ENCODE assay signal across 8 cellular contexts in the genomic region with DNA sequence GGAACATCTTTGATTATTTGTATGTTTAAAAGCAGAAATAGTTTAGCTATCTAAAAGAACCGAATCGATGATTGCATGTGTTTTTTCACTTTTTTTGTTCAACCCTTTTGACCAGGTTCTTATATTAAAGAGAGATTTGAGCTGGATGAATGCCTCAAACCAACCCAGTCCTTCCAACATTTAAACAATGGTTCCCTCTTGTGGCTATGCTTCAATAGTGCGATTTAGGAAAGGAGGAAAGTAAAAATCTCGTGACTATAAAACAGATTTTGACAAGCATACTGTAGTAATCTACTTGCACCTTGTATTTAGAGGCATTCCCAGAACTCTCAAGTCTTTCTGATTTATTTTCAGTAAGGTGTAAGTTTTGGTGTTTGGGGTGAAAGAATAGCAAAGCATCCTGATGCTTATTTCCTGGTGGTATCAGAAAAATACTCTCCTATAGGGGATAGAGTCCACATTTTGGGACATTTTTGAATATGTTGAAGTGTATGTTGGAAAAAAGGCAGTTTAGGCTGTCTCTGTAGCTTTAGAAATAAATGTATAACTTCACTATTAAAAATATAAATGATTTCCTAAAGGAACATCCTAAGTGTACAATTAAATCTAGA.
DNase-seq lines count a peak whose midpoint lies in the region; ATAC-seq and TF ChIP-seq lines count a peak whose summit lies in the region.

No MANE protein-coding gene starts in this region.

- H2AFZ ChIP-seq in PC-3 (ENCODE audit: low read length) (no peak overlapping the region; the same call in 1 of the 2 replicates), parathyroid adenoma (peak overlapping the region; percentile 14)

- CTCF ChIA-PET in PC-3 (lab: Charles Lee) = interaction anchor here (0.6 to 1.6 kb wide), 3 partner anchors 141 to 1409 kb away, joined by 3 to 6 read pairs (median 4); no protein-coding TSS in a partner anchor

- no peaks in the 10 kb centered on the region for H3K36me3 ChIP-seq in PC-3 (ENCODE audit: low read depth, low read length)
- no peaks in the 10 kb centered on the region for H3K36me3 ChIP-seq in endocrine pancreas (ENCODE audit: control insufficient read depth, insufficient read depth, low read length)
- no peaks in the 10 kb centered on the region for H3K36me3 ChIP-seq in parathyroid adenoma (ENCODE audit: control insufficient read depth, insufficient read depth, low read length)

- POLR2A ChIA-PET in PC-3 (lab: Charles Lee; ENCODE audit: unreplicated experiment) = no interaction called here

- intact Hi-C loops in PC-3 (cut with micrococcal nuclease) = loop anchor here (1.0 to 10.0 kb wide), 8 partner anchors 100 to 1556 kb away; no protein-coding TSS in a partner anchor

- H3K9me3 ChIP-seq in PC-3 (ENCODE audit: low read length) (no peaks in the 10 kb centered on the region), endocrine pancreas (ENCODE audit: control insufficient read depth, low read length) (no peaks in the 10 kb centered on the region), parathyroid adenoma (ENCODE audit: control insufficient read depth, low read length) (no peaks in the 10 kb centered on the region)

- no TSS peak for BruUV-seq in PC-3 (replicated peaks; lab: Mats Ljungman, UMichigan)

- H3K4me1 ChIP-seq in PC-3 (ENCODE audit: insufficient read depth, low read length) (peaks cover 13% of the 10 kb centered on the region), endocrine pancreas (ENCODE audit: control insufficient read depth, insufficient read depth, low read length) (peaks cover 10% of the 10 kb centered on the region), parathyroid adenoma (no peaks in the 10 kb centered on the region)

- H3K9ac ChIP-seq in PC-3 (ENCODE audit: low read length) (no peak overlapping the region), endocrine pancreas (ENCODE audit: control insufficient read depth, insufficient read depth, low read length) (no peak overlapping the region), parathyroid adenoma (no peak overlapping the region)

- H3K79me2 ChIP-seq in PC-3 (ENCODE audit: low read length) (no peaks in the 10 kb centered on the region), parathyroid adenoma (no peaks in the 10 kb centered on the region)

- H3K27me3 ChIP-seq in PC-3 (ENCODE audit: low read length) = no peaks in the 10 kb centered on the region
- no peaks in the 10 kb centered on the region for H3K27me3 ChIP-seq in endocrine pancreas (ENCODE audit: control insufficient read depth, insufficient read depth, low read length)
- no peaks in the 10 kb centered on the region for H3K27me3 ChIP-seq in parathyroid adenoma (ENCODE audit: control insufficient read depth, insufficient read depth, low read length)

- ATAC-seq in PC-3 (peak; percentile 76), GM19452 (IDR thresholded peaks at IDR 0.05; ENCODE audit: unreplicated experiment) (no peak), HG03025 (IDR thresholded peaks at IDR 0.05; ENCODE audit: low FRiP score, unreplicated experiment) (no peak)

- TF ChIP-seq CTCF in PC-3 (conservative IDR thresholded peaks at IDR 0.05; ENCODE audit: low read depth, low read length) = peak; percentile 94
- peak; percentile 22 for TF ChIP-seq CTCF in parathyroid adenoma (IDR thresholded peaks at IDR 0.05)

- peak overlapping the region; percentile 32 for H3K4me3 ChIP-seq in PC-3 (ENCODE audit: low read length)
- peak overlapping the region; percentile 70 for H3K4me3 ChIP-seq in endocrine pancreas (ENCODE audit: control insufficient read depth, insufficient read depth, low read length)
- H3K4me3 ChIP-seq in parathyroid adenoma (ENCODE audit: low read depth, low read length) = no peak overlapping the region

- in situ Hi-C loops in G401 (cut with HindIII; ENCODE audit: low sequenced_read_pairs) = no loop called here

- H3K27ac ChIP-seq in PC-3 (ENCODE audit: low read length) = peak overlapping the region; percentile 27
- no peak overlapping the region for H3K27ac ChIP-seq in parathyroid adenoma

- H3K4me2 ChIP-seq in PC-3 (ENCODE audit: low read length) = peak overlapping the region; percentile 66
- H3K4me2 ChIP-seq in parathyroid adenoma (ENCODE audit: low read length) = no peak overlapping the region

- peak; percentile 65 for DNase-seq in G401 (ENCODE audit: low spot score)
- DNase-seq in KG1 (lab: John Stamatoyannopoulos, UW) = peak; percentile 25
- peak; percentile 81 for DNase-seq in PC-3
- DNase-seq in AG08395 (ENCODE audit: low spot score) = no peak

- no peaks in the 10 kb centered on the region for H3F3A ChIP-seq in PC-3 (ENCODE audit: low read length, unreplicated experiment)

- no peaks in the 10 kb centered on the region for H3K9me2 ChIP-seq in PC-3 (replicated peaks; ENCODE audit: low read length)

- H4K20me1 ChIP-seq in PC-3 (ENCODE audit: low read length) = no peaks in the 10 kb centered on the region
